Comparison of ENCODE assay signal across 15 cellular contexts in the genomic region with DNA sequence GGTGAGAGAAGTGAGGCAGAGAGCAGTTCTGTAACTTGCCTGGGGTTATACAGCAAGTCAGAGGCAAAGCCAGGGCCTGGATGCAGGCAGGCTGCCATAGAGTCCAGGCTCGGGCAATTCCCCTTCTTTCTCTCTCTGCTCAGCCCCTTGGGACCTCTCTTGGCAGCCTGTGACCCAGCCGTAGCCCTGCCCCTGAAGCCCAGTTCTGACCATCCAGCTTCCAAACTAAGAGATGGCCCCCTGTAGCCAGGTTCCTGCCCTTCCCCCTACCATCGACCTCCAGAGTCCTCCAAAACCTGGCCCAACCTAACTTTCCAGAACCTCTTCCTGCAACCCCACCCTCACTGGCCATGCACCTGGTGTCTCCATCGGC.
A peak's percentile ranks its signal among the peaks of the same experiment; 100 is the strongest.
DNase-seq lines count a peak whose midpoint lies in the region; ATAC-seq and TF ChIP-seq lines count a peak whose summit lies in the region.
"Had no signal": no experiment of that assay in that cellular context is flagged by ENCODE, and none has a peak within 500 bp of the region (broad histone marks: within the 10 kb centered on the region; RNA-seq: fewer than 3 reads in every experiment).

No MANE protein-coding gene starts in this region.

- peak; percentile 81 to 92 (median 92) for DNase-seq in right cardiac atrium
- no peak for DNase-seq in right atrium auricular region (ENCODE audit: low spot score)
- DNase-seq in smooth muscle cell (lab: John Stamatoyannopoulos, UW; ENCODE audit: unreplicated experiment): no peak
- DNase-seq in HPDE6-E6E7 (ENCODE audit: extremely low spot score): no peak
- no peak for DNase-seq in NK-92 (lab: John Stamatoyannopoulos, UW; ENCODE audit: unreplicated experiment)
- no peak for DNase-seq in A172 (ENCODE audit: low spot score)
- DNase-seq in AML-193 (lab: John Stamatoyannopoulos, UW): no peak
- DNase-seq: Calu3; CD4-positive, CD25-positive, alpha-beta regulatory T cell; HCEC 1CT; NCI-H1417; NCI-H1930; NCI-H2171 treated with DMSO at 0.1 percent for 48 hours; NCI-H774 had no signal

- no peak overlapping the region for H3K9ac ChIP-seq in smooth muscle cell (ENCODE audit: low read depth)

- peaks cover 22% of the 10 kb centered on the region for H3K4me1 ChIP-seq in right cardiac atrium (ENCODE audit: control insufficient read depth, insufficient read depth, low read length)
- peaks cover 0 to 69% of the 10 kb centered on the region in 2 donors for H3K4me1 ChIP-seq in right atrium auricular region
- H3K4me1 ChIP-seq in smooth muscle cell (ENCODE audit: low read depth): peaks cover 14% of the 10 kb centered on the region

- ATAC-seq in right cardiac atrium: peak; percentile 41 to 69

- intact Hi-C loops in right cardiac atrium (cut with DNase I): no loop called here

- H3K36me3 ChIP-seq in right atrium auricular region: no peaks in the 10 kb centered on the region
- H3K36me3 ChIP-seq in smooth muscle cell (ENCODE audit: low read depth): no peaks in the 10 kb centered on the region

- H3K4me3 ChIP-seq in right cardiac atrium (ENCODE audit: low read length) (no peak overlapping the region), right atrium auricular region (no peak overlapping the region), smooth muscle cell (no peak overlapping the region)

- H3K27me3 ChIP-seq in right cardiac atrium (ENCODE audit: control insufficient read depth, insufficient read depth): no peaks in the 10 kb centered on the region
- no peaks in the 10 kb centered on the region for H3K27me3 ChIP-seq in right atrium auricular region
- H3K27me3 ChIP-seq in layer of hippocampus (ENCODE audit: control insufficient read depth, insufficient read depth, low read length): no peaks in the 10 kb centered on the region
- no peaks in the 10 kb centered on the region for H3K27me3 ChIP-seq in smooth muscle cell (ENCODE audit: low read depth)

- peak overlapping the region; percentile 14 for H3K4me2 ChIP-seq in smooth muscle cell

- peaks cover 12% of the 10 kb centered on the region for H3K79me2 ChIP-seq in smooth muscle cell (ENCODE audit: low read depth)

- H2AFZ ChIP-seq in smooth muscle cell (ENCODE audit: low read depth): no peak overlapping the region

- no peaks in the 10 kb centered on the region for H4K20me1 ChIP-seq in smooth muscle cell (ENCODE audit: low read depth)

- no peak for TF ChIP-seq CTCF in right atrium auricular region (IDR thresholded peaks at IDR 0.05)
- no peak for TF ChIP-seq CTCF in smooth muscle cell (IDR thresholded peaks at IDR 0.05; ENCODE audit: borderline replicate concordance, insufficient read depth, poor library complexity, severe bottlenecking)

- H3K27ac ChIP-seq in right cardiac atrium (ENCODE audit: low read length) (no peak overlapping the region), right atrium auricular region (peak overlapping the region in 1 of 2 donors; percentile 1), layer of hippocampus (ENCODE audit: low read depth, low read length) (peak overlapping the region; percentile 2), smooth muscle cell (ENCODE audit: low read depth) (peak overlapping the region; percentile 40)

- WGBS in right cardiac atrium: 55% methylated on average over 4 of the region's 4 CpGs
- WGBS in smooth muscle cell (ENCODE audit: low lambda C conversion rate): 92% methylated on average over 4 of the region's 4 CpGs

- peaks cover 7% of the 10 kb centered on the region for H3F3A ChIP-seq in smooth muscle cell (ENCODE audit: low read depth)

- H3K9me3 ChIP-seq in right cardiac atrium (ENCODE audit: control insufficient read depth, low read length) (no peaks in the 10 kb centered on the region), right atrium auricular region (no peaks in the 10 kb centered on the region), smooth muscle cell (replicated peaks; ENCODE audit: low read depth) (no peaks in the 10 kb centered on the region)

Comparison
In these comparisons a context has a peak if more than half of its experiments do, and no peak if none do; other contexts are left out.
1. DNase-seq: peak in right cardiac atrium (3 of 3); none in right atrium auricular region (single experiment), smooth muscle cell (single experiment), HPDE6-E6E7 (single experiment), NK-92 (single experiment), A172 (single experiment) and AML-193 (0 of 2).